In the genomic region with DNA sequence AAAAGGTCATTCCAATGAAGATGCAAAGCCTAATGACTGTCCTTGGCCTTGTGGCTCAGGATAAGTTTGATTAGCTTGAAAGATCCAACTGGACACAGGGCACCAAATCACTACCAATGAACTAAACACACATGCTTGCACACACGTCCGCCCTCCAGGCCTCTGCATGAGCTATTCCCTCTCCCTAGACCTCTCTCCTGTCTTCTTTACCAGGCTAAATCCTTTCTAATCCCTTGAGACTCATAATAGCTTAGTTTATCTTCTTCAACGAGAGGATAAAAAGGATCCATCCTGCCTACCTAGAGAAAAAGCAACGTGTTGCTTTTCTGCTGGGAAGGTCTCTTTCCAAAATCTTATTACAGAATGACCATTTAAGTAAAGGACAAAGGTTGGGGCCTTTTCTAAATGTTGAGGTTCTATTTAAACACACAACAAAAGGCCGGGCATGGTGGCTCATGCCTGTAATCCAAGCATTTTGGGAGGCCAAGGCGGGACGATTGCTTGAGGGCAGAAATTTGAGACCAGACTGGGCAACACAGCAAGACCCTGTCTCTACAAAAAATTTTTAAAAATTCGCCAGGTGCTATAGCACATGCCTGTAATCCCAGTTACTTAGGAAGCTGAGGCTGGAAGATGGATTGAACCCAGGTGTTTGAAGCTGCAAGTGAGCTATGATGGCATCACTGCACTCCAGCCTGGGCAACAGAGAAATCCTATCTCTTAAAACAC, we compare ENCODE assay signal across 1 cellular context.
TF ChIP-seq lines count a peak whose summit lies in the region.

No MANE protein-coding gene starts in this region.

TF ChIP-seq in endothelial cell of umbilical vein, 7 proteins besides CTCF, POLR2A, EP300 and RAD21:
- TF ChIP-seq JUN (IDR thresholded peaks at IDR 0.05; ENCODE audit: borderline replicate concordance, insufficient read depth, insufficient read length, low read depth) (no peak), GATA2 (IDR thresholded peaks at IDR 0.05; ENCODE audit: insufficient read depth, insufficient read length, low read depth, low read length) (no peak), FOS (IDR thresholded peaks at IDR 0.05; ENCODE audit: borderline replicate concordance, insufficient read depth, low read length) (no peak), EZH2 (IDR thresholded peaks at IDR 0.05; ENCODE audit: borderline replicate concordance, low read depth, low read length, severe bottlenecking) (no peak), MYC (IDR thresholded peaks at IDR 0.05; ENCODE audit: low read depth, low read length) (no peak), POLR2AphosphoS5 (IDR thresholded peaks at IDR 0.05; ENCODE audit: insufficient read depth, low read depth, low read length) (no peak)
- TF ChIP-seq, protein P1, sequence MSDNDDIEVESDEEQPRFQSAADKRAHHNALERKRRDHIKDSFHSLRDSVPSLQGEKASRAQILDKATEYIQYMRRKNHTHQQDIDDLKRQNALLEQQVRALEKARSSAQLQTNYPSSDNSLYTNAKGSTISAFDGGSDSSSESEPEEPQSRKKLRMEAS (IDR thresholded peaks at IDR 0.05; ENCODE audit: insufficient read depth, insufficient read length) = no peak
TF ChIP-seq in endothelial cell of umbilical vein: peak in this region for 0.
